12 cellular contexts compared by ENCODE assay signal in genomic region chr7:137936509-137937201, GRCh38.
DNase-seq lines count a peak whose midpoint lies in the region; ATAC-seq, FAIRE-seq and TF ChIP-seq lines count a peak whose summit lies in the region.
"Had no signal": no experiment of that assay in that cellular context is flagged by ENCODE, and none has a peak within 500 bp of the region (broad histone marks: within the 10 kb centered on the region; RNA-seq: fewer than 3 reads in every experiment).

No MANE protein-coding gene starts in this region.

- H3K27ac ChIP-seq in HepG2 (ENCODE audit: extremely low read length, insufficient read depth, low read length) (peak overlapping the region; percentile 22), right lobe of liver (no peak overlapping the region), upper lobe of right lung (peak overlapping the region; percentile 63)
- H3K27ac ChIP-seq: C4-2B had no signal

- no peak for TF ChIP-seq EP300 in HepG2 (IDR thresholded peaks at IDR 0.05; ENCODE audit: low read depth in 2 of 2, low read length in 2 of 2)
- no peak for TF ChIP-seq EP300 in HepG2 (CRISPR knock-in tag; IDR thresholded peaks at IDR 0.05; ENCODE audit: borderline replicate concordance)

- H3K4me1 Mint-ChIP-seq in chondrocyte (ENCODE audit: low read depth), result peaks cover 94% of the 10 kb centered on the region
- peaks cover 45% of the 10 kb centered on the region for H3K4me1 Mint-ChIP-seq in neural crest cell

- TF ChIP-seq RAD21 in HepG2 (CRISPR knock-in tag; IDR thresholded peaks at IDR 0.05), result no peak

- peaks cover 99% of the 10 kb centered on the region for H3K79me2 ChIP-seq in HepG2 (ENCODE audit: insufficient read depth, low read length)

- H3K4me3 Mint-ChIP-seq in chondrocyte (ENCODE audit: unreplicated experiment) (peak overlapping the region; percentile 24), neural crest cell (no peak overlapping the region)

- H3K4me3 ChIP-seq in HepG2 (replicated peaks in 1 of 3; ENCODE audit: insufficient read depth in 1 of 3, low read depth in 2 of 3, low read length in 3 of 3) (no peak overlapping the region), right lobe of liver (no peak overlapping the region), upper lobe of right lung (no peak overlapping the region)

- no peak for TF ChIP-seq POLR2A in HepG2 (IDR thresholded peaks at IDR 0.05; ENCODE audit: insufficient read depth in 1 of 2, low read depth in 2 of 2, low read length in 2 of 2)
- no peak for TF ChIP-seq POLR2A in right lobe of liver (IDR thresholded peaks at IDR 0.05)

- H3K9me3 ChIP-seq in HepG2 (ENCODE audit: low read length), result no peaks in the 10 kb centered on the region
- H3K9me3 ChIP-seq in right lobe of liver, result no peaks in the 10 kb centered on the region
- H3K9me3 ChIP-seq in upper lobe of right lung, result no peaks in the 10 kb centered on the region

- no peak overlapping the region for H3K4me2 ChIP-seq in HepG2 (ENCODE audit: low read depth, low read length)

- peaks cover 3% of the 10 kb centered on the region for H3K36me3 Mint-ChIP-seq in chondrocyte (ENCODE audit: low read depth)
- peaks cover 4% of the 10 kb centered on the region for H3K36me3 Mint-ChIP-seq in neural crest cell (ENCODE audit: low read depth)

- H3K9me3 Mint-ChIP-seq in chondrocyte (ENCODE audit: low read depth), result no peaks in the 10 kb centered on the region
- H3K9me3 Mint-ChIP-seq in neural crest cell, result peaks cover 4% of the 10 kb centered on the region
- H3K9me3 Mint-ChIP-seq: activated naive CD4-positive, alpha-beta T cell treated with anti-CD3 and anti-CD28 coated beads, Interleukin-2, amount 50 U/mL, for 72 hours had no signal

- no peak for ATAC-seq in HepG2
- no peak for ATAC-seq in right lobe of liver
- no peak for ATAC-seq in upper lobe of right lung
- no peak for ATAC-seq in GM18502 (IDR thresholded peaks at IDR 0.05; ENCODE audit: poor library complexity, unreplicated experiment)
- ATAC-seq in HG02610 (IDR thresholded peaks at IDR 0.05; ENCODE audit: unreplicated experiment), result no peak

- H3K27me3 ChIP-seq in HepG2 (ENCODE audit: control insufficient read depth in 1 of 2, insufficient read depth in 2 of 2, low read length in 2 of 2), result no peaks in the 10 kb centered on the region
- no peaks in the 10 kb centered on the region for H3K27me3 ChIP-seq in right lobe of liver
- H3K27me3 ChIP-seq in upper lobe of right lung, result no peaks in the 10 kb centered on the region

- H3K27me3 Mint-ChIP-seq in chondrocyte (ENCODE audit: low read depth), result no peaks in the 10 kb centered on the region
- no peaks in the 10 kb centered on the region for H3K27me3 Mint-ChIP-seq in neural crest cell (ENCODE audit: low read depth)

- H2AFZ ChIP-seq in HepG2 (ENCODE audit: low read length), result no peak overlapping the region

- H3K4me1 ChIP-seq in HepG2 (ENCODE audit: insufficient read depth, low read length) (peaks cover 100% of the 10 kb centered on the region), right lobe of liver (peaks cover 0 to 28% (median 5%) of the 10 kb centered on the region in 4 donors), upper lobe of right lung (peaks cover 55% of the 10 kb centered on the region)

- H3K36me3 ChIP-seq in HepG2 (replicated peaks in 1 of 2; ENCODE audit: control insufficient read depth in 1 of 2, insufficient read depth in 2 of 2, low read length in 2 of 2) (peaks cover 0 to 22% of the 10 kb centered on the region in 2 experiments; a peak in 4 of 5 replicates), right lobe of liver (no peaks in the 10 kb centered on the region), upper lobe of right lung (no peaks in the 10 kb centered on the region)

- no peak for FAIRE-seq in HepG2 (lab: Jason Lieb, UNC)

- H3K27ac Mint-ChIP-seq in chondrocyte (ENCODE audit: unreplicated experiment) (peak overlapping the region; percentile 91), neural crest cell (ENCODE audit: unreplicated experiment) (peak overlapping the region; percentile 5)

- intact Hi-C loops in HepG2 (cut with micrococcal nuclease; ENCODE audit: unreplicated experiment) (loop anchor here (5.0 kb wide), 1 partner anchor 36 kb away; no protein-coding TSS in a partner anchor), right lobe of liver (cut with DNase I) (no loop called here), upper lobe of right lung (cut with DNase I) (no loop called here)

- in situ Hi-C loops in HepG2 (cut with HindIII; ENCODE audit: extremely low pct_ligation_motif_present, low pct_unique_long_range_greater_than_20kb), result no loop called here

- no peak overlapping the region for H3K9ac ChIP-seq in HepG2 (ENCODE audit: insufficient read depth, low read depth, low read length)

- CTCF ChIA-PET in HepG2 (lab: Yijun Ruan, JAX; ENCODE audit: low intra/inter-chr PET ratio, low total read pairs), result no interaction called here

- POLR2A ChIA-PET in HepG2 (lab: Yijun Ruan, JAX), result interaction anchor here (1.1 kb wide), 1 partner anchor 13 kb away, joined by 3 read pairs; no protein-coding TSS in a partner anchor

- DNase-seq in HepG2 (ENCODE audit: low spot score), result no peak
- DNase-seq in right lobe of liver, result no peak
- no peak for DNase-seq in chondrocyte (ENCODE audit: low spot score)
- no peak for DNase-seq in neural crest cell (ENCODE audit: low read depth, low spot score)
- no peak for DNase-seq in upper lobe of right lung
- no peak for DNase-seq in ecto neural progenitor cell (ENCODE audit: low spot score)
- DNase-seq: NCI-H1930, PC-3 had no signal

- 82% methylated on average over 7 of the region's 9 CpGs for WGBS in HepG2 (ENCODE audit: low lambda C conversion rate)
- 72% methylated on average over 4 of the region's 9 CpGs for WGBS in right lobe of liver (ENCODE audit: insufficient coverage, low coverage, low lambda C conversion rate, missing lambda C conversion rate)

- peaks cover 19% of the 10 kb centered on the region for H4K20me1 ChIP-seq in HepG2 (ENCODE audit: insufficient read depth, low read length)

- BruUV-seq in HepG2 (replicated peaks; lab: Mats Ljungman, UMichigan), result no TSS peak

- TF ChIP-seq CTCF in HepG2 (CRISPR knock-in tag; IDR thresholded peaks at IDR 0.05) (no peak), right lobe of liver (IDR thresholded peaks at IDR 0.05) (no peak), chondrocyte (IDR thresholded peaks at IDR 0.05) (no peak), neural crest cell (conservative IDR thresholded peaks at IDR 0.05) (no peak), upper lobe of right lung (IDR thresholded peaks at IDR 0.05) (no peak)

TF ChIP-seq in HepG2, 621 proteins besides CTCF, POLR2A, EP300 and RAD21 (continues in another document):
- TF ChIP-seq ZNF670 (CRISPR knock-in tag; IDR thresholded peaks at IDR 0.05; ENCODE audit: borderline replicate concordance), result no peak
- TF ChIP-seq RBM22 (optimal IDR thresholded peaks at IDR 0.05; ENCODE audit: low read length), result peak; percentile 32
- TF ChIP-seq HNRNPLL (IDR thresholded peaks at IDR 0.05; ENCODE audit: low read depth, low read length, poor library complexity, severe bottlenecking), result no peak
- no peak for TF ChIP-seq SNRNP70 (IDR thresholded peaks at IDR 0.05; ENCODE audit: low read depth, low read length)
- no peak for TF ChIP-seq RERE (CRISPR knock-in tag; IDR thresholded peaks at IDR 0.05; ENCODE audit: low read depth)
- TF ChIP-seq CBX5 (CRISPR knock-in tag; IDR thresholded peaks at IDR 0.05; ENCODE audit: borderline replicate concordance), result no peak
- no peak for TF ChIP-seq ZNF784 (CRISPR knock-in tag; IDR thresholded peaks at IDR 0.05; ENCODE audit: borderline replicate concordance)
- no peak for TF ChIP-seq ZNF616 (CRISPR knock-in tag; IDR thresholded peaks at IDR 0.05; ENCODE audit: low read depth)
- no peak for TF ChIP-seq ZNF768 (CRISPR knock-in tag; IDR thresholded peaks at IDR 0.05)
- TF ChIP-seq CBFB (CRISPR knock-in tag; IDR thresholded peaks at IDR 0.05), result no peak
- no peak for TF ChIP-seq TAF1 (CRISPR knock-in tag; IDR thresholded peaks at IDR 0.05)

Comparison
In these comparisons a context has a peak if more than half of its experiments do, and no peak if none do; other contexts are left out.
1. H3K27ac ChIP-seq: peak in HepG2 (single experiment) and upper lobe of right lung (single experiment); none in right lobe of liver (0 of 3).